8 cellular contexts compared by ENCODE assay signal in genomic region chr17:19003966-19004600, GRCh38. TPM values are rescaled to one million over a fixed set of nuclear protein-coding genes. Genes with fewer than 3 reads are reported as not detected.
DNase-seq lines count a peak whose midpoint lies in the region; ATAC-seq, FAIRE-seq and TF ChIP-seq lines count a peak whose summit lies in the region.

No MANE protein-coding gene starts in this region.

- H3K9me3 ChIP-seq in hepatocyte (ENCODE audit: low read depth) (no peaks in the 10 kb centered on the region), small intestine (ENCODE audit: control insufficient read depth, low read depth) (no peaks in the 10 kb centered on the region)

- peak overlapping the region; percentile 59 for H3K4me3 ChIP-seq in GM12864 (ENCODE audit: low read depth, low read length)
- H3K4me3 ChIP-seq in hepatocyte: peak overlapping the region; percentile 94
- peak overlapping the region; percentile 32 to 65 for H3K4me3 ChIP-seq in small intestine (ENCODE audit: low read depth in 1 of 2, low read length in 2 of 2)

- FAIRE-seq in small intestine (lab: Jason Lieb, UNC): no peak

- H3K4me1 ChIP-seq in hepatocyte (ENCODE audit: insufficient read depth): peaks cover 35% of the 10 kb centered on the region
- H3K4me1 ChIP-seq in small intestine (ENCODE audit: control insufficient read depth in 2 of 2, insufficient read depth in 1 of 2, low read depth in 1 of 2, low read length in 1 of 2): no peaks in the 10 kb centered on the region

- H3K36me3 Mint-ChIP-seq in activated naive CD8-positive, alpha-beta T cell: no peaks in the 10 kb centered on the region

- peak overlapping the region; percentile 91 for H3K4me3 Mint-ChIP-seq in activated naive CD8-positive, alpha-beta T cell

- H3K27ac ChIP-seq in hepatocyte: peak overlapping the region; percentile 98
- peak overlapping the region; percentile 76 to 90 for H3K27ac ChIP-seq in small intestine (ENCODE audit: low read depth in 1 of 2, low read length in 1 of 2)

- no peak for TF ChIP-seq CTCF in GM12864 (IDR thresholded peaks at IDR 0.05; ENCODE audit: low read depth, low read length, missing control alignments)
- no peak for TF ChIP-seq CTCF in hepatocyte (IDR thresholded peaks at IDR 0.05; ENCODE audit: poor library complexity)

- H3K27me3 ChIP-seq in hepatocyte (no peaks in the 10 kb centered on the region), small intestine (ENCODE audit: control insufficient read depth in 2 of 2, insufficient read depth in 2 of 2, low read length in 2 of 2) (no peaks in the 10 kb centered on the region)

- H3K9me3 Mint-ChIP-seq in activated naive CD8-positive, alpha-beta T cell (ENCODE audit: low read depth): no peaks in the 10 kb centered on the region

- no peaks in the 10 kb centered on the region for H3K9me2 ChIP-seq in hepatocyte (replicated peaks; ENCODE audit: insufficient read depth)

- peak overlapping the region; percentile 97 for H3K4me2 ChIP-seq in hepatocyte

- H2AFZ ChIP-seq in hepatocyte: peak overlapping the region; percentile 20

- DNase-seq in GM12864 (ENCODE audit: low read depth) (no peak), RPMI7951 (ENCODE audit: low read depth) (peak; percentile 20), hepatocyte (ENCODE audit: low spot score) (peak; percentile 81), small intestine (peak; percentile 57), HPDE6-E6E7 (ENCODE audit: extremely low spot score) (no peak)

- H3K36me3 ChIP-seq in hepatocyte (replicated peaks; ENCODE audit: insufficient read depth, low read depth): no peaks in the 10 kb centered on the region
- H3K36me3 ChIP-seq in small intestine (ENCODE audit: control insufficient read depth in 2 of 2, insufficient read depth in 2 of 2, low read length in 2 of 2): no peaks in the 10 kb centered on the region

- no peaks in the 10 kb centered on the region for H3K27me3 Mint-ChIP-seq in activated naive CD8-positive, alpha-beta T cell

- ATAC-seq in HG02840 (IDR thresholded peaks at IDR 0.05; ENCODE audit: low FRiP score, unreplicated experiment) (peak; percentile 42), HG02623 (IDR thresholded peaks at IDR 0.05; ENCODE audit: unreplicated experiment) (no peak)

- H3K27ac Mint-ChIP-seq in activated naive CD8-positive, alpha-beta T cell: peak overlapping the region; percentile 88

- H4K20me1 ChIP-seq in hepatocyte (ENCODE audit: insufficient read depth, poor library complexity, severe bottlenecking): peaks cover 23% of the 10 kb centered on the region

- 3% methylated on average over 28 of the region's 46 CpGs for WGBS in hepatocyte (ENCODE audit: low lambda C conversion rate, missing lambda C conversion rate)
- 2% methylated on average over 36 to 46 of the region's 46 CpGs for WGBS in small intestine, 3 donors

- peaks cover 30% of the 10 kb centered on the region for H3K4me1 Mint-ChIP-seq in activated naive CD8-positive, alpha-beta T cell (ENCODE audit: low read depth)

- peaks cover 39% of the 10 kb centered on the region for H3K79me2 ChIP-seq in hepatocyte

RNA-seq across cellular contexts. Expression of gene FAM83G, which starts 0.5 kb away (rescaled TPM):
- 2.9 and 5.0 TPM in 2 replicates for total RNA-seq in RPMI7951 (2014; rRNA removed; shearing (Covaris generic))
- 19.3 and 25.4 TPM in 2 replicates for total RNA-seq in hepatocyte
- polyA plus RNA-seq in hepatocyte (13.9 and 14.7 TPM in 2 replicates), small intestine (10 to 100 TPM; 17.1 to 37.3 (median 23.0) TPM)

RNA-seq across cellular contexts. Expression of gene GRAP, which starts 42.7 kb away (rescaled TPM):
- total RNA-seq in RPMI7951 (2014; rRNA removed; shearing (Covaris generic)): not detected in 2 replicates
- total RNA-seq in hepatocyte: 1.3 TPM in 1 of 2 replicates, not detected in the other
- polyA plus RNA-seq in hepatocyte (0.54 and 0.81 TPM in 2 replicates), small intestine (1 to 10 TPM in 2 of 3 donors, not detected in 1; 5.9 to 8.1 TPM)

RNA-seq across cellular contexts. Expression of gene SLC5A10, which starts 52.1 kb away (rescaled TPM):
- total RNA-seq in RPMI7951 (2014; rRNA removed; shearing (Covaris generic)): not detected in 2 replicates
- not detected in 2 replicates for total RNA-seq in hepatocyte
- 0.22 TPM in 1 of 2 replicates, not detected in the other for polyA plus RNA-seq in hepatocyte
- under 1 TPM in 2 of 3 donors, not detected in 1; 0.09 to 0.27 TPM for polyA plus RNA-seq in small intestine

Comparison
In these comparisons a context has a peak if more than half of its experiments do, and no peak if none do; other contexts are left out.
1. DNase-seq: peak in RPMI7951 (single experiment), hepatocyte (single experiment) and small intestine (single experiment); none in GM12864 (single experiment) and HPDE6-E6E7 (single experiment).
2. Peak in every context shown above with its lines, with median percentiles within 50 percentile points of each other: H3K4me3 ChIP-seq.